In genomic region chr2:216890138-216890537, GRCh38 we compare ENCODE assay signal across 9 cellular contexts. TPM values are rescaled to one million over a fixed set of nuclear protein-coding genes. Genes with fewer than 3 reads are reported as not detected.
"Had no signal": no experiment of that assay in that cellular context is flagged by ENCODE, and none has a peak within 500 bp of the region (broad histone marks: within the 10 kb centered on the region; RNA-seq: fewer than 3 reads in every experiment).

No MANE protein-coding gene starts in this region.

- H3K9ac ChIP-seq: GM23248, KMS-11 had no signal

- H2AFZ ChIP-seq: GM23248 had no signal

- H3K4me3 ChIP-seq: GM23248 had no signal

- H3K4me2 ChIP-seq: KMS-11 had no signal

- DNase-seq: GM23248, GOT3, H9, HCEC 1CT, KBM-7 had no signal

- FAIRE-seq: H54, HTR-8/SVneo had no signal

- H3K27ac ChIP-seq: GM23248, KMS-11 had no signal

RNA-seq across cellular contexts. Expression of gene TNP1, which starts 30.3 kb away (rescaled TPM):
- total RNA-seq: GM23248, H9, HT-29 had no signal
- polyA plus RNA-seq: GM23248 had no signal
